Comparison of ENCODE assay signal across 23 cellular contexts in the genomic region with DNA sequence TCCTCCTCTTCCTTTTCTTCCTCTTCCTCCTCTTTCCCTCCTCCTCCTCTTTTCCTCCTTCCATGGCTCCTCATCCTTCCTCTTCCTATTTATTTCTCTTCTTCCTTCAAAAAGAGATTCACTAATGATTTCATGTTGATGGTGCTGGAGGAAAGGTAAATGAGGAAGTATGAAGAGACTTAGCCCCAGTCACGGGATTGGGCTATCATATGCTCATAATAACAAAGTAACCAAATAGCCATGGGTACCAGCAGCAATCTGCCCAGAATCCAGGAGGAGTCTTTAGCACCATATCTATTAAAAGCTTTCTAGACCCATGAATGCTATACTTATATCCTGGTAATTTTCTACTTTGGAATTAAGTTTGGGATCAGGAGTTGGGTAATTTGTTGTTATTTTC.
DNase-seq lines count a peak whose midpoint lies in the region; ATAC-seq, FAIRE-seq and TF ChIP-seq lines count a peak whose summit lies in the region.
"Had no signal": no experiment of that assay in that cellular context is flagged by ENCODE, and none has a peak within 500 bp of the region (broad histone marks: within the 10 kb centered on the region; RNA-seq: fewer than 3 reads in every experiment).

No MANE protein-coding gene starts in this region.

- H3K9me3 ChIP-seq in mammary epithelial cell (replicated peaks; ENCODE audit: insufficient read depth, low read length) = no peaks in the 10 kb centered on the region
- H3K9me3 ChIP-seq: BE2C; BLaER1 treated with 17β-estradiol and CSF1 and Interleukin-3, amounts not matched to agents 10 nM and 100 nM; HAP-1 had no signal

- no peak overlapping the region for H3K9ac ChIP-seq in mammary epithelial cell (ENCODE audit: insufficient read depth, low read length)
- H3K9ac ChIP-seq: BLaER1 treated with 17β-estradiol and CSF1 and Interleukin-3, amounts not matched to agents 10 nM and 100 nM had no signal

- WGBS in mammary epithelial cell (ENCODE audit: low coverage, missing lambda C conversion rate) = 70% methylated on average over 1 of the region's 1 CpG

- H3K27ac ChIP-seq in mammary epithelial cell (ENCODE audit: insufficient read depth, low read depth, low read length) = no peak overlapping the region
- H3K27ac ChIP-seq: BLaER1 treated with 17β-estradiol and CSF1 and Interleukin-3, amounts not matched to agents 10 nM and 100 nM had no signal

- H3K4me1 ChIP-seq in mammary epithelial cell (ENCODE audit: insufficient read depth, low read length) = no peaks in the 10 kb centered on the region
- H3K4me1 ChIP-seq: BE2C; BLaER1 treated with 17β-estradiol and CSF1 and Interleukin-3, amounts not matched to agents 10 nM and 100 nM; HAP-1 had no signal

- CTCF ChIA-PET in mammary epithelial cell (lab: Charles Lee; ENCODE audit: low non-redundant PET) = no interaction called here

- in situ Hi-C loops in mammary epithelial cell (cut with MboI; ENCODE audit: low sequenced_read_pairs in 2 of 2) = no loop called here

- peak; percentile 42 for FAIRE-seq in GM12892 (lab: Jason Lieb, UNC)
- FAIRE-seq: A204.1, D721Med, GM18507, H54 had no signal

- no peak for TF ChIP-seq POLR2A in GM12892 (IDR thresholded peaks at IDR 0.05; ENCODE audit: low read depth, low read length)

- peak; percentile 50 for ATAC-seq in GM18868 (IDR thresholded peaks at IDR 0.05; ENCODE audit: unreplicated experiment)

- dilution Hi-C loops in mammary epithelial cell (cut with HindIII; ENCODE audit: low sequenced_read_pairs) = no loop called here

- H2AFZ ChIP-seq in mammary epithelial cell (ENCODE audit: low read depth, low read length) = no peak overlapping the region

- no peaks in the 10 kb centered on the region for H4K20me1 ChIP-seq in mammary epithelial cell (ENCODE audit: insufficient read depth, low read length)
- H4K20me1 ChIP-seq: BLaER1 treated with 17β-estradiol and CSF1 and Interleukin-3, amounts not matched to agents 10 nM and 100 nM had no signal

- intact Hi-C loops in mammary epithelial cell (cut with micrococcal nuclease) = no loop called here

- TF ChIP-seq CTCF in mammary epithelial cell (conservative IDR thresholded peaks at IDR 0.05 in 1 of 2, IDR thresholded peaks at IDR 0.05 in 1 of 2; ENCODE audit: extremely low read depth in 1 of 2, insufficient read depth in 1 of 2, low read depth in 1 of 2, low read length in 2 of 2) = no peak

- DNase-seq in GM12892 (ENCODE audit: insufficient read length) (no peak), OCI-M1 (lab: John Stamatoyannopoulos, UW) (peak; percentile 14), NCI-H345 (lab: John Stamatoyannopoulos, UW) (no peak), mammary epithelial cell (no peak), 8988T (no peak)
- DNase-seq: ACHN; AML-193; BE2C; CD4-positive, alpha-beta T cell; CD8-positive, alpha-beta memory T cell; DMS 273 treated with DMSO at 0.1 percent for 48 hours; DMS79; EL; GDM1; GOT3; HFFc6 had no signal

- no TSS peak for BruUV-seq in mammary epithelial cell (replicated peaks; lab: Mats Ljungman, UMichigan)

- H3K4me2 ChIP-seq in mammary epithelial cell (ENCODE audit: insufficient read depth, low read depth, low read length) = no peak overlapping the region
- H3K4me2 ChIP-seq: BLaER1 treated with 17β-estradiol and CSF1 and Interleukin-3, amounts not matched to agents 10 nM and 100 nM had no signal

- no peaks in the 10 kb centered on the region for H3K27me3 ChIP-seq in mammary epithelial cell (ENCODE audit: insufficient read depth, low read length)
- H3K27me3 ChIP-seq: BE2C; BLaER1 treated with 17β-estradiol and CSF1 and Interleukin-3, amounts not matched to agents 10 nM and 100 nM had no signal

- H3K4me3 ChIP-seq in mammary epithelial cell (replicated peaks in 1 of 3; ENCODE audit: insufficient read depth in 1 of 3, low read depth in 2 of 3, low read length in 3 of 3) = no peak overlapping the region
- H3K4me3 ChIP-seq: BLaER1 treated with 17β-estradiol and CSF1 and Interleukin-3, amounts not matched to agents 10 nM and 100 nM; HAP-1 had no signal

- H3K79me2 ChIP-seq in mammary epithelial cell (ENCODE audit: insufficient read depth, low read length) = no peaks in the 10 kb centered on the region

- H3K36me3 ChIP-seq in mammary epithelial cell (ENCODE audit: insufficient read depth, low read length) = no peaks in the 10 kb centered on the region
- H3K36me3 ChIP-seq: BE2C; BLaER1 treated with 17β-estradiol and CSF1 and Interleukin-3, amounts not matched to agents 10 nM and 100 nM; HAP-1 had no signal
